ENCODE assay signal across 1 cellular context in genomic region chr1:109537450-109538178, GRCh38.
TF ChIP-seq lines count a peak whose summit lies in the region.

No MANE protein-coding gene starts in this region.

TF ChIP-seq in K562, 482 proteins besides CTCF, POLR2A, EP300 and RAD21:
- TF ChIP-seq ETS2 (tag; IDR thresholded peaks at IDR 0.05; ENCODE audit: borderline replicate concordance, poor library complexity, severe bottlenecking), result no peak
- TF ChIP-seq ATF7 (IDR thresholded peaks at IDR 0.05), result no peak
- TF ChIP-seq JUNB (CRISPR knock-in tag; conservative IDR thresholded peaks at IDR 0.05), result no peak
- no peak for TF ChIP-seq EP400 (IDR thresholded peaks at IDR 0.05)
- no peak for TF ChIP-seq CEBPG (CRISPR knock-in tag; IDR thresholded peaks at IDR 0.05)
- TF ChIP-seq CEBPG (tag; conservative IDR thresholded peaks at IDR 0.05 in 1 of 2, IDR thresholded peaks at IDR 0.05 in 1 of 2), result no peak
